ENCODE assay signal across 8 cellular contexts in the genomic region with DNA sequence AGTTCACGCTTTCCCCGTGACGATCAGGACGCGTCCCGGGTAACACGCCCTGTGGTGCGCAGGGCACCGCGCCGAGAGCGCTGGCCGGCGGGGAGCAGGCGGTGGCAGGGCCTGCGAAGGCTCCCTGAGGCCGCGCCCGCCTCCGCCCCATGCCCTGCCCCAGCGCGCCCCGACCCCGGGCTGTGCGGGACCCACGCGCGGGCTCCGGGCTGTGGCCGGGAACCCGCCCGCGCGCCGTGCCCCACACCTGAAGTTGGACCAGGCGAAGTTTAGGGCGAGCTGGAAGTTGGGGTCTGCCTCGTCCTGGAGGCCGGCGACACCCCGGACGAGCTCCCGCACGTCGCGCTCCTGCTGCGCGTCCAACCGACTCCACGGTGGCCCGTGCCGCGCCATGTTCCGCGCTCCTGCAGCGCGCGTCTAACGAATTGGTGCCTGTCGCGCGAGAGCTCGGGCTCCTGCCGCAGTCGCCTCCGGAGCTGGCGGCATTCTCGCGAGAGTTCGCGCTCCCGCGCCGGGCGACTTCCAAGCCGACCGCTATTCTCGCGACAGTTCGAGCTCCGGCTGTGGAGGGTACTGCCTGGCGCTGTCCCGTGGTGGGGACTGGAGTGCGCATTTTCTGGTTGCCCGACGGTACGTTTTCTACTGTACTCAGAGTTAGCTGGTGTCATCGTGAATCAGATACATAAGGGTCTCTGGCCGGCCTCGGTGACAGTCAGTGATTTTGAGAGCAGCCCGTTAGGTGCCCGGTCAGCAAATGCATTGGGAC. TPM values are rescaled to one million over a fixed set of nuclear protein-coding genes. Genes with fewer than 3 reads are reported as not detected.
DNase-seq lines count a peak whose midpoint lies in the region; ATAC-seq and TF ChIP-seq lines count a peak whose summit lies in the region.

A gene (minus strand): TSS at position 419 of the 766 bp plus-strand sequence. CDS start 26 bp downstream, at position 393.

- H3K4me3 ChIP-seq in adipocyte (ENCODE audit: low read length) (peak within 1 kb of the TSS; percentile 85), heart right ventricle (peak within 1 kb of the TSS; percentile 55 to 85 (median 74))

- peaks cover 4% of the 10 kb centered on the region for H3K4me1 Mint-ChIP-seq in type B pancreatic cell (ENCODE audit: unreplicated experiment)

- H3K36me3 Mint-ChIP-seq in type B pancreatic cell = peaks cover 12% of the 10 kb centered on the region

- ATAC-seq in HG02852 (IDR thresholded peaks at IDR 0.05; ENCODE audit: unreplicated experiment) = peak; percentile 94
- ATAC-seq in heart right ventricle = peak; percentile 97 to 100 (median 99)

- TF ChIP-seq CTCF in GM13976 (IDR thresholded peaks at IDR 0.05; ENCODE audit: borderline replicate concordance, control extremely low read depth, extremely low read depth, insufficient read depth, missing control alignments) (no peak), heart right ventricle (IDR thresholded peaks at IDR 0.05) (peak in 7 of 9 donors; percentile 11 to 62 (median 56)), type B pancreatic cell (conservative IDR thresholded peaks at IDR 0.05) (peak; percentile 69)

- H3K27ac Mint-ChIP-seq in type B pancreatic cell = peak within 1 kb of the TSS; percentile 94

- 1% methylated on average over 88 to 92 of the region's 92 CpGs for WGBS in heart right ventricle, 2 donors

- H3K27me3 Mint-ChIP-seq in type B pancreatic cell = no peaks in the 10 kb centered on the region

- H3K9me3 ChIP-seq in adipocyte (ENCODE audit: control insufficient read depth, low read length) (no peaks in the 10 kb centered on the region), heart right ventricle (no peaks in the 10 kb centered on the region)

- in situ Hi-C loops in GM13976 (cut with MboI; ENCODE audit: low sequenced_read_pairs, unreplicated experiment) = no loop called here

- peak within 1 kb of the TSS in 9 of 10 donors; percentile 70 to 96 (median 88) for H3K27ac ChIP-seq in heart right ventricle

- no peaks in the 10 kb centered on the region for H3K9me3 Mint-ChIP-seq in type B pancreatic cell

- DNase-seq in GM13976 (ENCODE audit: low spot score) (peak; percentile 97), NCI-H1436 treated with DMSO at 0.1 percent for 48 hours (lab: John Stamatoyannopoulos, UW) (peak; percentile 51), T follicular helper cell (ENCODE audit: low read depth) (peak; percentile 97), adipocyte (ENCODE audit: low read depth) (peak; percentile 99), heart right ventricle (peak; percentile 97 to 99), posterior cingulate gyrus (peak; percentile 91 to 100 (median 96)), type B pancreatic cell (ENCODE audit: extremely low spot score, unreplicated experiment) (peak; percentile 99)

- H3K36me3 ChIP-seq in adipocyte (ENCODE audit: control insufficient read depth, insufficient read depth, low read length, severe bottlenecking) (peaks cover 22% of the 10 kb centered on the region), heart right ventricle (peaks cover 0 to 28% (median 11%) of the 10 kb centered on the region in 9 donors)

- H3K4me1 ChIP-seq in adipocyte (ENCODE audit: control insufficient read depth, insufficient read depth, low read length) (peaks cover 13% of the 10 kb centered on the region), heart right ventricle (peaks cover 0 to 19% (median 16%) of the 10 kb centered on the region in 9 donors)

- H3K9ac ChIP-seq in adipocyte (ENCODE audit: low read length) = peak within 1 kb of the TSS; percentile 90

- H3K4me3 Mint-ChIP-seq in type B pancreatic cell = peak within 1 kb of the TSS; percentile 97

- intact Hi-C loops in heart right ventricle (cut with DNase I) = loop anchor here in 6 of 10 donors (5.0 to 10.0 kb wide), 5 partner anchors 55 to 428 kb away; a partner anchor contains a TSS
- intact Hi-C loops in posterior cingulate gyrus (cut with DNase I) = loop anchor here (10.0 kb wide), 1 partner anchor 425 kb away; no protein-coding TSS in a partner anchor

- H3K27me3 ChIP-seq in adipocyte (replicated peaks; ENCODE audit: control insufficient read depth, insufficient read depth, low read length) (no peaks in the 10 kb centered on the region), heart right ventricle (no peaks in the 10 kb centered on the region)

RNA-seq across cellular contexts. Expression of the gene that starts here (rescaled TPM):
- total RNA-seq in heart right ventricle = 10 to 100 TPM; 10.7 to 17.3 (median 13.6) TPM
- 1 to 10 TPM; 3.8 to 5.2 TPM for polyA plus RNA-seq in heart right ventricle
- total RNA-seq in type B pancreatic cell (ENCODE audit: low replicate concordance) = 15.3 and 24.6 TPM in 2 replicates

Comparison
In these comparisons a context has a peak if more than half of its experiments do, and no peak if none do; other contexts are left out.
1. Peak in every context shown above with its lines: DNase-seq, ATAC-seq, H3K4me3 ChIP-seq and H3K27ac ChIP-seq.